In genomic region chr17:50511058-50511457, GRCh38 we compare ENCODE assay signal across 8 cellular contexts. TPM values are rescaled to one million over a fixed set of nuclear protein-coding genes. Genes with fewer than 3 reads are reported as not detected.
DNase-seq lines count a peak whose midpoint lies in the region; ATAC-seq and TF ChIP-seq lines count a peak whose summit lies in the region.

No MANE protein-coding gene starts in this region.

- WGBS in right lobe of liver (ENCODE audit: insufficient coverage, low coverage, low lambda C conversion rate, missing lambda C conversion rate): 62% methylated on average over 3 of the region's 3 CpGs

- H3K4me1 ChIP-seq in right lobe of liver: peaks cover 0 to 11% (median 0%) of the 10 kb centered on the region in 4 donors

- intact Hi-C loops in right lobe of liver (cut with DNase I): no loop called here

- DNase-seq in T-helper 22 cell (ENCODE audit: low read depth) (peak; percentile 29), kidney tubule cell (ENCODE audit: low spot score) (peak; percentile 59), DMS153 (lab: John Stamatoyannopoulos, UW) (no peak), C1 segment of cervical spinal cord (lab: John Stamatoyannopoulos, UW) (no peak), SW480 (ENCODE audit: low spot score) (no peak), right lobe of liver (no peak)

- ATAC-seq in GM18868 (IDR thresholded peaks at IDR 0.05; ENCODE audit: unreplicated experiment): peak; percentile 89
- peak; percentile 81 for ATAC-seq in HG02678 (IDR thresholded peaks at IDR 0.05; ENCODE audit: unreplicated experiment)
- ATAC-seq in right lobe of liver: no peak

- H3K27ac ChIP-seq in right lobe of liver: no peak overlapping the region

- H3K36me3 ChIP-seq in right lobe of liver: no peaks in the 10 kb centered on the region

- no peak for TF ChIP-seq CTCF in right lobe of liver (IDR thresholded peaks at IDR 0.05)

- no peaks in the 10 kb centered on the region for H3K9me3 ChIP-seq in right lobe of liver

- no peak for TF ChIP-seq POLR2A in right lobe of liver (IDR thresholded peaks at IDR 0.05)

- H3K4me3 ChIP-seq in right lobe of liver: no peak overlapping the region

- no peaks in the 10 kb centered on the region for H3K27me3 ChIP-seq in right lobe of liver

RNA-seq across cellular contexts. Expression of gene MYCBPAP, which starts 2.8 kb away (rescaled TPM):
- total RNA-seq in right lobe of liver: under 1 TPM in 1 of 6 experiments, not detected in 5; 0.51 TPM

RNA-seq across cellular contexts. Expression of gene EPN3, which starts 21.5 kb away (rescaled TPM):
- total RNA-seq in right lobe of liver: under 1 TPM in 2 of 6 experiments, not detected in 4; 0.06 to 0.27 TPM

RNA-seq across cellular contexts. Expression of gene RSAD1, which starts 32.4 kb away (rescaled TPM):
- total RNA-seq in right lobe of liver: 10 to 100 TPM; 17.9 to 26.6 (median 23.4) TPM

RNA-seq across cellular contexts. Expression of gene SPATA20, which starts 35.9 kb away (rescaled TPM):
- 100 to 1,000 TPM in 1 of 6 experiments, 10 to 100 TPM in 5; 29.6 to 203 (median 34.2) TPM for total RNA-seq in right lobe of liver

RNA-seq across cellular contexts. Expression of gene CHAD, which starts 42.4 kb away (rescaled TPM):
- 10 to 100 TPM in 2 of 6 experiments, 1 to 10 TPM in 4; 1.0 to 11.3 (median 3.8) TPM for total RNA-seq in right lobe of liver

Comparison
In these comparisons a context has a peak if more than half of its experiments do, and no peak if none do; other contexts are left out.
1. ATAC-seq: peak in GM18868 (single experiment) and HG02678 (single experiment); none in right lobe of liver (0 of 4).
2. DNase-seq: peak in T-helper 22 cell (single experiment) and kidney tubule cell (single experiment); none in DMS153 (single experiment), C1 segment of cervical spinal cord (0 of 14), SW480 (single experiment) and right lobe of liver (0 of 3).